Comparison of ENCODE assay signal across 24 cellular contexts in genomic region chr7:148288592-148289151, GRCh38.
"Had no signal": no experiment of that assay in that cellular context is flagged by ENCODE, and none has a peak within 500 bp of the region (broad histone marks: within the 10 kb centered on the region; RNA-seq: fewer than 3 reads in every experiment).

No MANE protein-coding gene starts in this region.

- H3K36me3 ChIP-seq: SJSA1 had no signal

- ATAC-seq: activated T-cell treated with anti-CD3 and anti-CD28 coated beads, Interleukin-2, amount 50 U/mL, for 4 hours; T-cell had no signal

- H3K4me1 ChIP-seq: SJSA1 had no signal

- H3K27me3 Mint-ChIP-seq: activated naive CD8-positive, alpha-beta T cell had no signal

- H3K9me3 Mint-ChIP-seq: activated CD4-positive, alpha-beta memory T cell treated with anti-CD3 and anti-CD28 coated beads for 36 hours; activated CD4-positive, alpha-beta T cell treated with anti-CD3 and anti-CD28 coated beads, Interleukin-2, amount 10 ng/mL, durations not matched to agents 7 days and 5 days; activated T-cell treated with anti-CD3 and anti-CD28 coated beads, Interleukin-2, amount 50 U/mL, for 4 hours had no signal

- H3K4me3 ChIP-seq: SJSA1 had no signal

- H3K27me3 ChIP-seq: SJSA1 had no signal

- H3K4me1 Mint-ChIP-seq: activated CD4-positive, alpha-beta T cell treated with anti-CD3 and anti-CD28 coated beads, Interleukin-2, amount 10 ng/mL, durations not matched to agents 7 days and 5 days; T-cell had no signal

- H3K4me3 Mint-ChIP-seq: activated CD4-positive, alpha-beta memory T cell treated with anti-CD3 and anti-CD28 coated beads for 36 hours; activated CD4-positive, alpha-beta T cell treated with anti-CD3 and anti-CD28 coated beads, Interleukin-2, amount 10 ng/mL, durations not matched to agents 7 days and 5 days; activated naive CD8-positive, alpha-beta T cell; activated T-cell treated with anti-CD3 and anti-CD28 coated beads, Interleukin-2, amount 50 U/mL, for 4 hours; T-cell had no signal

- H3K27ac Mint-ChIP-seq: activated CD4-positive, alpha-beta memory T cell treated with anti-CD3 and anti-CD28 coated beads for 36 hours; activated CD4-positive, alpha-beta T cell treated with anti-CD3 and anti-CD28 coated beads, Interleukin-2, amount 10 ng/mL, durations not matched to agents 7 days and 5 days; activated naive CD8-positive, alpha-beta T cell; T-cell had no signal

- H3K27ac ChIP-seq: SJSA1, VCaP had no signal

- H3K9me3 ChIP-seq: SJSA1 had no signal

- DNase-seq: activated CD4-positive, alpha-beta memory T cell treated with anti-CD3 and anti-CD28 coated beads for 36 hours; activated CD4-positive, alpha-beta T cell treated with anti-CD3 and anti-CD28 coated beads, Interleukin-2, amount 10 ng/mL, durations not matched to agents 7 days and 5 days; activated CD4-positive, CD25-positive, alpha-beta regulatory T cell; activated CD8-positive, alpha-beta memory T cell treated with anti-CD3 and anti-CD28 coated beads for 24 hours; activated effector memory CD4-positive, alpha-beta T cell treated with anti-CD3 and anti-CD28 coated beads, Interleukin-2, amount 50 U/mL, for 16 hours; activated naive CD4-positive, alpha-beta T cell treated with Interleukin-2 at 50 U/mL for 16 hours; activated T-cell treated with anti-CD3 and anti-CD28 coated beads, Interleukin-2, amount 50 U/mL, for 4 hours; central memory CD4-positive, alpha-beta T cell; Karpas-422; NCI-H1048; NCI-H146; NCI-H187 treated with DMSO at 0.1 percent for 48 hours; NCI-H2081 treated with DMSO at 0.1 percent for 48 hours; NCI-H446 treated with DMSO at 0.1 percent for 48 hours; NCI-H526; NCI-H774; NK-92 treated with Interleukin-12 subunit alpha and Interleukin-12 subunit beta, amount 100 ng/mL, for 24 hours; SHP77; T-cell; T-helper 2 cell; T1000 had no signal

- H3K36me3 Mint-ChIP-seq: activated CD4-positive, alpha-beta memory T cell treated with anti-CD3 and anti-CD28 coated beads for 36 hours; activated naive CD8-positive, alpha-beta T cell; T-cell had no signal
